ENCODE assay signal across 8 cellular contexts in genomic region chr7:28272461-28272877, GRCh38.
DNase-seq lines count a peak whose midpoint lies in the region; ATAC-seq and FAIRE-seq lines count a peak whose summit lies in the region.

No MANE protein-coding gene starts in this region.

- H3K27me3 ChIP-seq in MG63: no peaks in the 10 kb centered on the region

- CTCF ChIA-PET in activated CD4-positive, alpha-beta T cell treated with anti-CD3 and anti-CD28 coated beads, Interleukin-2, amount 10 ng/mL, durations not matched to agents 7 days and 5 days (lab: Charles Lee): no interaction called here

- H3K36me3 ChIP-seq in MG63: no peaks in the 10 kb centered on the region

- DNase-seq in G401 (ENCODE audit: low spot score) (peak; percentile 66), MG63 (peak; percentile 46), frontal cortex (ENCODE audit: low spot score in 2 of 2) (peak; percentile 12 to 46), nucleus accumbens (lab: John Stamatoyannopoulos, UW) (peak in 43 of 56 donors; percentile 1 to 72 (median 30)), GM19238 (ENCODE audit: insufficient read length, low spot score) (no peak)
- DNase-seq in activated CD4-positive, alpha-beta T cell treated with anti-CD3 and anti-CD28 coated beads, Interleukin-2, amount 10 ng/mL, durations not matched to agents 7 days and 5 days: peak; percentile 20

- FAIRE-seq in frontal cortex (lab: Jason Lieb, UNC): no peak

- H3K36me3 Mint-ChIP-seq in activated CD4-positive, alpha-beta T cell treated with anti-CD3 and anti-CD28 coated beads, Interleukin-2, amount 10 ng/mL, durations not matched to agents 7 days and 5 days (ENCODE audit: low read depth): no peaks in the 10 kb centered on the region

- POLR2A ChIA-PET in activated CD4-positive, alpha-beta T cell treated with anti-CD3 and anti-CD28 coated beads, Interleukin-2, amount 10 ng/mL, durations not matched to agents 7 days and 5 days (lab: Charles Lee): no interaction called here

- no peaks in the 10 kb centered on the region for H3K9me3 ChIP-seq in MG63

- H3K4me3 Mint-ChIP-seq in activated CD4-positive, alpha-beta T cell treated with anti-CD3 and anti-CD28 coated beads, Interleukin-2, amount 10 ng/mL, durations not matched to agents 7 days and 5 days: no peak overlapping the region

- H3K9me3 Mint-ChIP-seq in activated CD4-positive, alpha-beta T cell treated with anti-CD3 and anti-CD28 coated beads, Interleukin-2, amount 10 ng/mL, durations not matched to agents 7 days and 5 days: peaks cover 8% of the 10 kb centered on the region

- in situ Hi-C loops in G401 (cut with HindIII; ENCODE audit: low sequenced_read_pairs): no loop called here

- no peak for ATAC-seq in GM18909 (IDR thresholded peaks at IDR 0.05; ENCODE audit: poor library complexity, unreplicated experiment)
- ATAC-seq in HG02870 (IDR thresholded peaks at IDR 0.05; ENCODE audit: unreplicated experiment): no peak

- no peaks in the 10 kb centered on the region for H3K4me1 Mint-ChIP-seq in activated CD4-positive, alpha-beta T cell treated with anti-CD3 and anti-CD28 coated beads, Interleukin-2, amount 10 ng/mL, durations not matched to agents 7 days and 5 days

- H3K27me3 Mint-ChIP-seq in activated CD4-positive, alpha-beta T cell treated with anti-CD3 and anti-CD28 coated beads, Interleukin-2, amount 10 ng/mL, durations not matched to agents 7 days and 5 days: peaks cover 16% of the 10 kb centered on the region

- no peak overlapping the region for H3K4me3 ChIP-seq in MG63

- no peak overlapping the region for H3K27ac Mint-ChIP-seq in activated CD4-positive, alpha-beta T cell treated with anti-CD3 and anti-CD28 coated beads, Interleukin-2, amount 10 ng/mL, durations not matched to agents 7 days and 5 days
